Comparison of ENCODE assay signal across 1 cellular context in genomic region chr11:111066861-111067260, GRCh38.
TF ChIP-seq lines count a peak whose summit lies in the region.

No MANE protein-coding gene starts in this region.

TF ChIP-seq in IMR-90, 13 proteins besides CTCF, POLR2A, EP300 and RAD21 (continued from another document):
- no peak for TF ChIP-seq ELK1 (IDR thresholded peaks at IDR 0.05; ENCODE audit: borderline replicate concordance, low read depth, low read length)
